In genomic region chr4:174707277-174707676, GRCh38 we compare ENCODE assay signal across 12 cellular contexts.
A peak's percentile ranks its signal among the peaks of the same experiment; 100 is the strongest.
DNase-seq lines count a peak whose midpoint lies in the region; ATAC-seq and TF ChIP-seq lines count a peak whose summit lies in the region.
"Had no signal": no experiment of that assay in that cellular context is flagged by ENCODE, and none has a peak within 500 bp of the region (broad histone marks: within the 10 kb centered on the region; RNA-seq: fewer than 3 reads in every experiment).

No MANE protein-coding gene starts in this region.

- CTCF ChIA-PET in activated CD4-positive, alpha-beta memory T cell treated with anti-CD3 and anti-CD28 coated beads for 36 hours (lab: Charles Lee): no interaction called here
- CTCF ChIA-PET in activated CD4-positive, alpha-beta memory T cell treated with anti-CD3 and anti-CD28 coated beads, Interleukin-2, amount 10 ng/mL, durations not matched to agents 7 days and 5 days (lab: Charles Lee): interaction anchor here (0.9 kb wide), 1 partner anchor 8 kb away, joined by 3 read pairs; no protein-coding TSS in a partner anchor
- CTCF ChIA-PET in RWPE1 (lab: Yijun Ruan, JAX): no interaction called here

- peak; percentile 98 for ATAC-seq in GM21576 (IDR thresholded peaks at IDR 0.05; ENCODE audit: unreplicated experiment)
- peak; percentile 95 for ATAC-seq in HG03108 (IDR thresholded peaks at IDR 0.05; ENCODE audit: unreplicated experiment)

- TF ChIP-seq CTCF in nephron (IDR thresholded peaks at IDR 0.05; ENCODE audit: unreplicated experiment in 3 of 3) (no peak), RWPE1 (conservative IDR thresholded peaks at IDR 0.05; ENCODE audit: low read depth) (no peak)

- no peak overlapping the region for H3K27ac Mint-ChIP-seq in activated CD4-positive, alpha-beta memory T cell treated with anti-CD3 and anti-CD28 coated beads for 36 hours
- H3K27ac Mint-ChIP-seq in activated CD4-positive, alpha-beta memory T cell treated with anti-CD3 and anti-CD28 coated beads, Interleukin-2, amount 10 ng/mL, durations not matched to agents 7 days and 5 days: no peak overlapping the region
- H3K27ac Mint-ChIP-seq in nephron: peak overlapping the region; percentile 9 to 63 (median 59)

- intact Hi-C loops in activated CD4-positive, alpha-beta memory T cell treated with anti-CD3 and anti-CD28 coated beads for 36 hours (cut with micrococcal nuclease): loop anchor here (1.0 to 2.0 kb wide), 2 partner anchors 78 to 348 kb away; no protein-coding TSS in a partner anchor

- no peaks in the 10 kb centered on the region for H3K4me1 Mint-ChIP-seq in activated CD4-positive, alpha-beta memory T cell treated with anti-CD3 and anti-CD28 coated beads for 36 hours (ENCODE audit: low read depth)
- H3K4me1 Mint-ChIP-seq in activated CD4-positive, alpha-beta memory T cell treated with anti-CD3 and anti-CD28 coated beads, Interleukin-2, amount 10 ng/mL, durations not matched to agents 7 days and 5 days: peaks cover 4% of the 10 kb centered on the region
- H3K4me1 Mint-ChIP-seq in nephron: peaks cover 14% of the 10 kb centered on the region

- no peaks in the 10 kb centered on the region for H3K9me3 Mint-ChIP-seq in activated CD4-positive, alpha-beta memory T cell treated with anti-CD3 and anti-CD28 coated beads for 36 hours
- H3K9me3 Mint-ChIP-seq in activated CD4-positive, alpha-beta memory T cell treated with anti-CD3 and anti-CD28 coated beads, Interleukin-2, amount 10 ng/mL, durations not matched to agents 7 days and 5 days: no peaks in the 10 kb centered on the region
- H3K9me3 Mint-ChIP-seq in nephron: no peaks in the 10 kb centered on the region

- no peak overlapping the region for H3K4me3 Mint-ChIP-seq in activated CD4-positive, alpha-beta memory T cell treated with anti-CD3 and anti-CD28 coated beads for 36 hours
- H3K4me3 Mint-ChIP-seq in activated CD4-positive, alpha-beta memory T cell treated with anti-CD3 and anti-CD28 coated beads, Interleukin-2, amount 10 ng/mL, durations not matched to agents 7 days and 5 days: no peak overlapping the region
- no peak overlapping the region for H3K4me3 Mint-ChIP-seq in nephron

- H3K27me3 Mint-ChIP-seq in activated CD4-positive, alpha-beta memory T cell treated with anti-CD3 and anti-CD28 coated beads for 36 hours: no peaks in the 10 kb centered on the region
- no peaks in the 10 kb centered on the region for H3K27me3 Mint-ChIP-seq in activated CD4-positive, alpha-beta memory T cell treated with anti-CD3 and anti-CD28 coated beads, Interleukin-2, amount 10 ng/mL, durations not matched to agents 7 days and 5 days
- no peaks in the 10 kb centered on the region for H3K27me3 Mint-ChIP-seq in nephron (ENCODE audit: low read depth)

- H3K27ac ChIP-seq in RWPE1: no peak overlapping the region
- H3K27ac ChIP-seq: HL-60, Peyer's patch had no signal

- H3K36me3 Mint-ChIP-seq in activated CD4-positive, alpha-beta memory T cell treated with anti-CD3 and anti-CD28 coated beads for 36 hours: no peaks in the 10 kb centered on the region
- no peaks in the 10 kb centered on the region for H3K36me3 Mint-ChIP-seq in activated CD4-positive, alpha-beta memory T cell treated with anti-CD3 and anti-CD28 coated beads, Interleukin-2, amount 10 ng/mL, durations not matched to agents 7 days and 5 days (ENCODE audit: low read depth)
- H3K36me3 Mint-ChIP-seq in nephron (ENCODE audit: low read depth): no peaks in the 10 kb centered on the region

- peak; percentile 24 for DNase-seq in activated CD4-positive, alpha-beta memory T cell treated with anti-CD3 and anti-CD28 coated beads for 36 hours
- no peak for DNase-seq in activated CD4-positive, alpha-beta memory T cell treated with anti-CD3 and anti-CD28 coated beads, Interleukin-2, amount 10 ng/mL, durations not matched to agents 7 days and 5 days
- DNase-seq in NCI-H446 (lab: John Stamatoyannopoulos, UW) (no peak), RWPE1 (ENCODE audit: low spot score) (no peak), NCI-H345 treated with DMSO at 0.1 percent for 48 hours (lab: John Stamatoyannopoulos, UW; ENCODE audit: unreplicated experiment) (no peak)
- DNase-seq: NCI-H1694 treated with DMSO at 0.1 percent for 48 hours, Peyer's patch, small intestine had no signal

- POLR2A ChIA-PET in activated CD4-positive, alpha-beta memory T cell treated with anti-CD3 and anti-CD28 coated beads for 36 hours (lab: Charles Lee): no interaction called here
- POLR2A ChIA-PET in activated CD4-positive, alpha-beta memory T cell treated with anti-CD3 and anti-CD28 coated beads, Interleukin-2, amount 10 ng/mL, durations not matched to agents 7 days and 5 days (lab: Charles Lee): no interaction called here
- POLR2A ChIA-PET in RWPE1 (lab: Yijun Ruan, JAX; ENCODE audit: low non-redundant PET): no interaction called here

Comparison
In these comparisons a context has a peak if more than half of its experiments do, and no peak if none do; other contexts are left out.
1. H3K27ac Mint-ChIP-seq: peak in nephron (3 of 3); none in activated CD4-positive, alpha-beta memory T cell treated with anti-CD3 and anti-CD28 coated beads for 36 hours (single experiment) and activated CD4-positive, alpha-beta memory T cell treated with anti-CD3 and anti-CD28 coated beads, Interleukin-2, amount 10 ng/mL, durations not matched to agents 7 days and 5 days (single experiment).